Comparison of ENCODE assay signal across 8 cellular contexts in the genomic region with DNA sequence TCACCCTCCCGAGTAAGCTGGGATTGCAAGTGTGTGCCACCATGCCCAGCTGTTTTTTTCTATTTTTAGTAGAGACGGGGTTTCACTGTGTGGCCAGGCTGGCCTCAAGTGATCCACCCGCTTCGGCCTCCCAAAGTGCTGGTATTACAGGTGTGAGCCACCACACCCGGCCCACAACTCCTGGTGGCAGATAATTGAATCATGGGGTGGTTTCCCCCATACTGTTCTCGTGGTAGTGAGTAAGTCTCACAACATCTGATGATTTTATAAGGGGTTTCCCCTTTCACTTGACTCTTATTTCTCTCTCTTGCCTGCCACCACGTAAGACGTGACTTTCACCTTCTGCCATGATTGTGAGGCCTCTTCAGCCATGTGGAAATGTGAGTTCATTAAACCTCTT.
A peak's percentile ranks its signal among the peaks of the same experiment; 100 is the strongest.
DNase-seq lines count a peak whose midpoint lies in the region; ATAC-seq, FAIRE-seq and TF ChIP-seq lines count a peak whose summit lies in the region.
"Not testable (repeated sequence)": the region's sequence is repeated elsewhere in the genome, so short reads cannot be mapped to it uniquely, and the experiment has no call there.

No MANE protein-coding gene starts in this region.

- SMC1A ChIA-PET in GM12878 (lab: Charles Lee; ENCODE audit: uncharacterized antibody, unreplicated experiment): not testable (repeated sequence)

- not testable (repeated sequence) for TF ChIP-seq EP300 in GM12878 (IDR thresholded peaks at IDR 0.05; ENCODE audit: borderline replicate concordance in 1 of 2, control insufficient read depth in 1 of 2, low read depth in 2 of 2, low read length in 2 of 2)

- H3K4me1 Mint-ChIP-seq in T-helper 2 cell treated with Interferon-gamma antibody and Interleukin-4, amounts not matched to agents 5 μg/mL and 100 μg/mL, for 36 hours (ENCODE audit: low read depth); stimulated activated naive B cell treated with anti-CD40 and anti-IgM and Interleukin-4, amounts not matched to agents 10 μg/mL and 1 μg/mL and 100 μg/mL, for 72 hours: not testable (repeated sequence)
- H3K4me1 Mint-ChIP-seq in neural progenitor cell: peaks cover 42% of the 10 kb centered on the region

- H3K36me3 Mint-ChIP-seq in T-helper 2 cell treated with Interferon-gamma antibody and Interleukin-4, amounts not matched to agents 5 μg/mL and 100 μg/mL, for 36 hours (ENCODE audit: low read depth); neural progenitor cell; stimulated activated naive B cell treated with anti-CD40 and anti-IgM and Interleukin-4, amounts not matched to agents 10 μg/mL and 1 μg/mL and 100 μg/mL, for 72 hours: not testable (repeated sequence)

- peak; percentile 36 for ATAC-seq in GM12878
- peak; percentile 62 to 63 for ATAC-seq in stimulated activated naive B cell treated with anti-CD40 and anti-IgM and Interleukin-4, amounts not matched to agents 10 μg/mL and 1 μg/mL and 100 μg/mL, for 72 hours (replicated peaks)
- not testable (repeated sequence) for ATAC-seq in upper lobe of right lung

- not testable (repeated sequence) for H3K9me3 ChIP-seq in GM12878 (replicated peaks; ENCODE audit: control insufficient read depth, insufficient read depth, low read length); neural progenitor cell (ENCODE audit: low read depth); upper lobe of right lung

- H3F3A ChIP-seq in neural progenitor cell (ENCODE audit: low read depth): not testable (repeated sequence)

- not testable (repeated sequence) for BruUV-seq in GM12878 (replicated peaks; lab: Mats Ljungman, UMichigan)

- not testable (repeated sequence) for H2AFZ ChIP-seq in GM12878 (ENCODE audit: control insufficient read depth, low read depth, low read length); neural progenitor cell (replicated peaks)

- H3K27ac ChIP-seq in GM12878 (ENCODE audit: control insufficient read depth, insufficient read depth); neural progenitor cell; upper lobe of right lung: not testable (repeated sequence)

- H3K27me3 Mint-ChIP-seq in T-helper 2 cell treated with Interferon-gamma antibody and Interleukin-4, amounts not matched to agents 5 μg/mL and 100 μg/mL, for 36 hours (ENCODE audit: low read depth); stimulated activated naive B cell treated with anti-CD40 and anti-IgM and Interleukin-4, amounts not matched to agents 10 μg/mL and 1 μg/mL and 100 μg/mL, for 72 hours: not testable (repeated sequence)
- peaks cover 12% of the 10 kb centered on the region for H3K27me3 Mint-ChIP-seq in neural progenitor cell (ENCODE audit: insufficient read depth, low read depth)

- 10% methylated on average over 8 of the region's 8 CpGs for WGBS in GM12878 (ENCODE audit: insufficient coverage, insufficient replicate concordance, low lambda C conversion rate, missing lambda C conversion rate)

- intact Hi-C loops in GM12878 (cut with micrococcal nuclease; ENCODE audit: unreplicated experiment); upper lobe of right lung (cut with DNase I): not testable (repeated sequence)

- CTCF ChIA-PET in GM12878 (lab: Yijun Ruan, JAX): not testable (repeated sequence)

- DNase-seq in T-helper 2 cell treated with Interferon-gamma antibody and Interleukin-4, amounts not matched to agents 5 μg/mL and 100 μg/mL, for 36 hours (ENCODE audit: low spot score): peak; percentile 8
- DNase-seq in activated T-cell treated with anti-CD3 and anti-CD28 coated beads for 48 hours (ENCODE audit: low read depth) (peak; percentile 37), glomerular visceral epithelial cell (ENCODE audit: extremely low spot score) (peak; percentile 11), upper lobe of right lung (peak; percentile 26)
- not testable (repeated sequence) for DNase-seq in GM12878 (ENCODE audit: low read depth, low spot score); neural progenitor cell (ENCODE audit: low spot score); stimulated activated naive B cell treated with anti-CD40 and anti-IgM and Interleukin-4, amounts not matched to agents 10 μg/mL and 1 μg/mL and 100 μg/mL, for 72 hours
- peak; percentile 24 to 31 for DNase-seq in stimulated activated CD4-positive, alpha-beta T cell treated with anti-CD3 and anti-CD28 coated beads, Interleukin-15, amount 100 ng/mL, for 48 hours (ENCODE audit: low read depth in 2 of 2)

- not testable (repeated sequence) for H3K36me3 ChIP-seq in GM12878 (ENCODE audit: control insufficient read depth in 2 of 2, insufficient read depth in 2 of 2, low read length in 1 of 2); neural progenitor cell; upper lobe of right lung

- H3K79me2 ChIP-seq in GM12878 (ENCODE audit: control insufficient read depth, insufficient read depth, low read length); neural progenitor cell (ENCODE audit: low read depth): not testable (repeated sequence)

- not testable (repeated sequence) for H3K4me2 ChIP-seq in GM12878 (ENCODE audit: control insufficient read depth, insufficient read depth); neural progenitor cell

- FAIRE-seq in GM12878 (lab: Jason Lieb, UNC): not testable (repeated sequence)

- not testable (repeated sequence) for H3K27ac Mint-ChIP-seq in T-helper 2 cell treated with Interferon-gamma antibody and Interleukin-4, amounts not matched to agents 5 μg/mL and 100 μg/mL, for 36 hours; stimulated activated naive B cell treated with anti-CD40 and anti-IgM and Interleukin-4, amounts not matched to agents 10 μg/mL and 1 μg/mL and 100 μg/mL, for 72 hours
- peak overlapping the region; percentile 18 for H3K27ac Mint-ChIP-seq in neural progenitor cell

- not testable (repeated sequence) for H3K4me3 ChIP-seq in GM12878, neural progenitor cell, upper lobe of right lung

- not testable (repeated sequence) for TF ChIP-seq CTCF in GM12878 (IDR thresholded peaks at IDR 0.05 in 2 of 3, conservative IDR thresholded peaks at IDR 0.05 in 1 of 3; ENCODE audit: control insufficient read depth in 2 of 3, extremely low read depth in 1 of 3, insufficient read depth in 1 of 3, low read depth in 3 of 3, low read length in 3 of 3); neural progenitor cell (IDR thresholded peaks at IDR 0.05); upper lobe of right lung (IDR thresholded peaks at IDR 0.05)

- not testable (repeated sequence) for H3K4me3 Mint-ChIP-seq in T-helper 2 cell treated with Interferon-gamma antibody and Interleukin-4, amounts not matched to agents 5 μg/mL and 100 μg/mL, for 36 hours; neural progenitor cell; stimulated activated naive B cell treated with anti-CD40 and anti-IgM and Interleukin-4, amounts not matched to agents 10 μg/mL and 1 μg/mL and 100 μg/mL, for 72 hours

- H3K9me3 Mint-ChIP-seq in T-helper 2 cell treated with Interferon-gamma antibody and Interleukin-4, amounts not matched to agents 5 μg/mL and 100 μg/mL, for 36 hours; neural progenitor cell; stimulated activated naive B cell treated with anti-CD40 and anti-IgM and Interleukin-4, amounts not matched to agents 10 μg/mL and 1 μg/mL and 100 μg/mL, for 72 hours: not testable (repeated sequence)

- in situ Hi-C loops in GM12878 (cut with MboI): not testable (repeated sequence)

- TF ChIP-seq POLR2A in GM12878 (IDR thresholded peaks at IDR 0.05; ENCODE audit: low read depth, low read length): not testable (repeated sequence)

- POLR2A ChIA-PET in GM12878 (lab: Charles Lee): not testable (repeated sequence)

- not testable (repeated sequence) for H3K27me3 ChIP-seq in GM12878 (replicated peaks in 1 of 2; ENCODE audit: control insufficient read depth in 2 of 2, insufficient read depth in 2 of 2, low read length in 1 of 2); neural progenitor cell; upper lobe of right lung

- not testable (repeated sequence) for H3K4me1 ChIP-seq in GM12878 (ENCODE audit: control insufficient read depth, insufficient read depth, low read length); neural progenitor cell
- peaks cover 25% of the 10 kb centered on the region for H3K4me1 ChIP-seq in upper lobe of right lung

- RAD21 ChIA-PET in GM12878 (lab: Charles Lee; ENCODE audit: unreplicated experiment): not testable (repeated sequence)

- H4K20me1 ChIP-seq in GM12878 (ENCODE audit: control insufficient read depth, insufficient read depth); neural progenitor cell (ENCODE audit: low read depth): not testable (repeated sequence)

- not testable (repeated sequence) for TF ChIP-seq RAD21 in GM12878 (IDR thresholded peaks at IDR 0.05; ENCODE audit: insufficient read depth, low read depth, low read length)

- not testable (repeated sequence) for H3K9ac ChIP-seq in GM12878 (ENCODE audit: control insufficient read depth, insufficient read depth, low read length); neural progenitor cell
